ENCODE assay signal across 14 cellular contexts in the genomic region with DNA sequence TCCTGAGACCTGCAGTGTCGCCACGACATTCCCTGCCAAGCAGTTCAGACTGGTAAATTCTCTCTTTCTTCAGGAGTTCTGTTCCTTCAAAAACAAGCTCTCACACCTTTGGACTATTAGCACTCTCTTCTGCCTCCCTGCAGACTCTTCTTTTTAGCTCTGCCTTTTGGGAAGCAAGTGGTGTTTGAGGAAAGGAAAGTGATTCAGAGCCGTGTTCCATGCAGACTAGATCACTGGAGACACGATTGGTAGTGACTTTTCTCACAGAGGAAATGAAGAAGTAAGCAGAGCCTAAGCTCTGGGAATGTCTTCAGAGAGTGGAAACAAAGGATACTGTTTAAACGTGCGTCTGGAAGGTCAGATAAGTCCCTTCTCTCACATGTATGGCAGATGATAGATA.
A peak's percentile ranks its signal among the peaks of the same experiment; 100 is the strongest.
DNase-seq lines count a peak whose midpoint lies in the region; ATAC-seq, FAIRE-seq and TF ChIP-seq lines count a peak whose summit lies in the region.
"Had no signal": no experiment of that assay in that cellular context is flagged by ENCODE, and none has a peak within 500 bp of the region (broad histone marks: within the 10 kb centered on the region; RNA-seq: fewer than 3 reads in every experiment).

No MANE protein-coding gene starts in this region.

- CTCF ChIA-PET in PC-3 (lab: Charles Lee), result interaction anchor here (0.7 kb wide), 1 partner anchor 1069 kb away, joined by 3 read pairs; no protein-coding TSS in a partner anchor

- H3K9me3 ChIP-seq in PC-3 (ENCODE audit: low read length), result no peaks in the 10 kb centered on the region
- no peaks in the 10 kb centered on the region for H3K9me3 ChIP-seq in esophagus muscularis mucosa
- H3K9me3 ChIP-seq in small intestine (ENCODE audit: control insufficient read depth, low read depth), result no peaks in the 10 kb centered on the region
- H3K9me3 ChIP-seq: Caco-2, HAP-1, thyroid gland had no signal

- no peak overlapping the region for H2AFZ ChIP-seq in PC-3 (ENCODE audit: low read length)

- FAIRE-seq in urothelium cell line (lab: Jason Lieb, UNC), result no peak
- no peak for FAIRE-seq in small intestine (lab: Jason Lieb, UNC)
- FAIRE-seq: GM19239 had no signal

- H3K79me2 ChIP-seq in PC-3 (ENCODE audit: low read length), result no peaks in the 10 kb centered on the region

- peak; percentile 29 for ATAC-seq in PC-3

- H3K4me1 ChIP-seq in PC-3 (ENCODE audit: insufficient read depth, low read length) (peaks cover 21% of the 10 kb centered on the region), esophagus muscularis mucosa (peaks cover 12 to 52% (median 36%) of the 10 kb centered on the region in 4 donors), small intestine (ENCODE audit: control insufficient read depth in 2 of 2, insufficient read depth in 1 of 2, low read depth in 1 of 2, low read length in 1 of 2) (no peaks in the 10 kb centered on the region)
- H3K4me1 ChIP-seq: HAP-1, thyroid gland had no signal

- DNase-seq in PC-3 (no peak), esophagus muscularis mucosa (ENCODE audit: extremely low spot score) (peak; percentile 50), midbrain (lab: John Stamatoyannopoulos, UW) (peak; percentile 4), urothelium cell line (ENCODE audit: low spot score) (peak; percentile 20), NCI-H2081 treated with DMSO at 0.1 percent for 48 hours (lab: John Stamatoyannopoulos, UW) (no peak), middle frontal gyrus (ENCODE audit: extremely low spot score, low spot score) (no peak), small intestine (no peak)
- DNase-seq: activated CD4-positive, alpha-beta memory T cell treated with anti-CD3 and anti-CD28 coated beads, Interleukin-2, amount 10 ng/mL, durations not matched to agents 7 days and 5 days; activated naive CD4-positive, alpha-beta T cell treated with anti-CD3 and anti-CD28 coated beads, Interleukin-2, amount 50 U/mL, for 16 hours; Caco-2; NCI-H510A treated with DMSO at 0.1 percent for 48 hours; thyroid gland had no signal

- POLR2A ChIA-PET in PC-3 (lab: Charles Lee; ENCODE audit: unreplicated experiment), result interaction anchor here (0.7 kb wide), 1 partner anchor 46 kb away, joined by 4 read pairs; no protein-coding TSS in a partner anchor

- H3F3A ChIP-seq in PC-3 (ENCODE audit: low read length, unreplicated experiment), result no peaks in the 10 kb centered on the region

- 25% methylated on average over 6 of the region's 6 CpGs for WGBS in esophagus muscularis mucosa
- 63 to 80% (median 78%) methylated on average over 6 of the region's 6 CpGs for WGBS in small intestine, 3 donors

- no peak overlapping the region; the same call in 1 of the 2 replicates for H3K4me2 ChIP-seq in PC-3 (ENCODE audit: low read length)

- no peaks in the 10 kb centered on the region for H4K20me1 ChIP-seq in PC-3 (ENCODE audit: low read length)

- TF ChIP-seq CTCF in PC-3 (conservative IDR thresholded peaks at IDR 0.05; ENCODE audit: low read depth, low read length), result no peak
- no peak for TF ChIP-seq CTCF in esophagus muscularis mucosa (IDR thresholded peaks at IDR 0.05)

- H3K36me3 ChIP-seq in PC-3 (ENCODE audit: low read depth, low read length), result no peaks in the 10 kb centered on the region
- peaks cover 0 to 2% (median 0%) of the 10 kb centered on the region in 4 donors for H3K36me3 ChIP-seq in esophagus muscularis mucosa
- H3K36me3 ChIP-seq in small intestine (ENCODE audit: control insufficient read depth in 2 of 2, insufficient read depth in 2 of 2, low read length in 2 of 2), result no peaks in the 10 kb centered on the region
- H3K36me3 ChIP-seq: HAP-1, thyroid gland had no signal

- H3K9me2 ChIP-seq in PC-3 (replicated peaks; ENCODE audit: low read length), result no peaks in the 10 kb centered on the region

- TF ChIP-seq EP300 in esophagus muscularis mucosa (IDR thresholded peaks at IDR 0.05), result no peak

- peak overlapping the region; percentile 21 for H3K27ac ChIP-seq in PC-3 (ENCODE audit: low read length)
- H3K27ac ChIP-seq in esophagus muscularis mucosa (replicated peaks in 1 of 4), result peak overlapping the region; percentile 47 to 71 (median 58)
- H3K27ac ChIP-seq in small intestine (ENCODE audit: low read depth in 1 of 2, low read length in 1 of 2), result peak overlapping the region in 1 of 2 donors; percentile 30

- H3K9ac ChIP-seq in PC-3 (ENCODE audit: low read length), result no peak overlapping the region

- intact Hi-C loops in PC-3 (cut with micrococcal nuclease), result loop anchor here (5.0 kb wide), 1 partner anchor 46 kb away; no protein-coding TSS in a partner anchor
- intact Hi-C loops in esophagus muscularis mucosa (cut with DNase I), result no loop called here

- no TSS peak for BruUV-seq in PC-3 (replicated peaks; lab: Mats Ljungman, UMichigan)

- H3K4me3 ChIP-seq in PC-3 (ENCODE audit: low read length) (no peak overlapping the region), esophagus muscularis mucosa (no peak overlapping the region), small intestine (ENCODE audit: low read depth in 1 of 2, low read length in 2 of 2) (no peak overlapping the region)
- H3K4me3 ChIP-seq: HAP-1, thyroid gland had no signal

- H3K27me3 ChIP-seq in PC-3 (ENCODE audit: low read length), result no peaks in the 10 kb centered on the region
- no peaks in the 10 kb centered on the region for H3K27me3 ChIP-seq in esophagus muscularis mucosa
- no peaks in the 10 kb centered on the region for H3K27me3 ChIP-seq in small intestine (ENCODE audit: control insufficient read depth in 2 of 2, insufficient read depth in 2 of 2, low read length in 2 of 2)
- H3K27me3 ChIP-seq: thyroid gland had no signal

- no peak for TF ChIP-seq POLR2A in esophagus muscularis mucosa (IDR thresholded peaks at IDR 0.05; ENCODE audit: low read depth)

Comparison
In these comparisons a context has a peak if more than half of its experiments do, and no peak if none do; other contexts are left out.
1. DNase-seq: peak in esophagus muscularis mucosa (single experiment), midbrain (single experiment) and urothelium cell line (single experiment); none in PC-3 (single experiment), NCI-H2081 treated with DMSO at 0.1 percent for 48 hours (single experiment), middle frontal gyrus (single experiment) and small intestine (single experiment).